In genomic region chr22:32413715-32414114, GRCh38 we compare ENCODE assay signal across 2 cellular contexts.
A peak's percentile ranks its signal among the peaks of the same experiment; 100 is the strongest.
TF ChIP-seq lines count a peak whose summit lies in the region.

No MANE protein-coding gene starts in this region.

TF ChIP-seq in IMR-90, 13 proteins besides CTCF, POLR2A, EP300 and RAD21:
- TF ChIP-seq SMC3 (IDR thresholded peaks at IDR 0.05; ENCODE audit: low read depth, low read length) (peak; percentile 53), MAFK (IDR thresholded peaks at IDR 0.05; ENCODE audit: low read depth, low read length) (no peak)
TF ChIP-seq in IMR-90: peak in this region for 1.

TF ChIP-seq in GM12878, 131 proteins besides CTCF, POLR2A, EP300 and RAD21:
- TF ChIP-seq SRF (IDR thresholded peaks at IDR 0.05; ENCODE audit: low read depth in 2 of 2, low read length in 2 of 2) (no peak), TCF3 (IDR thresholded peaks at IDR 0.05; ENCODE audit: borderline replicate concordance, insufficient read depth, low read depth, low read length) (no peak), NFIC (IDR thresholded peaks at IDR 0.05; ENCODE audit: low read depth, low read length) (no peak), RUNX3 (IDR thresholded peaks at IDR 0.05; ENCODE audit: low read length) (0 out of 2 replicates have a peak, but pooled peaks have one; percentile 6), EZH2 (IDR thresholded peaks at IDR 0.05; ENCODE audit: borderline replicate concordance, control insufficient read depth, low read depth, low read length) (no peak), NR2F1 (conservative IDR thresholded peaks at IDR 0.05) (no peak; the same call in 1 of the 2 replicates), HCFC1 (IDR thresholded peaks at IDR 0.05; ENCODE audit: low read length) (no peak), GATAD2B (conservative IDR thresholded peaks at IDR 0.05; ENCODE audit: low read depth) (no peak), ZNF622 (IDR thresholded peaks at IDR 0.05) (no peak), IKZF2 (IDR thresholded peaks at IDR 0.05) (no peak), KDM1A (IDR thresholded peaks at IDR 0.05; ENCODE audit: borderline replicate concordance) (no peak), TBL1XR1 (IDR thresholded peaks at IDR 0.05; ENCODE audit: low read depth, low read length) (no peak), SMC3 (IDR thresholded peaks at IDR 0.05; ENCODE audit: borderline replicate concordance, low read length) (peak; percentile 42; the same call in 1 of the 2 replicates), MTA2 (IDR thresholded peaks at IDR 0.05; ENCODE audit: low read depth) (no peak)
- TF ChIP-seq, protein P1, sequence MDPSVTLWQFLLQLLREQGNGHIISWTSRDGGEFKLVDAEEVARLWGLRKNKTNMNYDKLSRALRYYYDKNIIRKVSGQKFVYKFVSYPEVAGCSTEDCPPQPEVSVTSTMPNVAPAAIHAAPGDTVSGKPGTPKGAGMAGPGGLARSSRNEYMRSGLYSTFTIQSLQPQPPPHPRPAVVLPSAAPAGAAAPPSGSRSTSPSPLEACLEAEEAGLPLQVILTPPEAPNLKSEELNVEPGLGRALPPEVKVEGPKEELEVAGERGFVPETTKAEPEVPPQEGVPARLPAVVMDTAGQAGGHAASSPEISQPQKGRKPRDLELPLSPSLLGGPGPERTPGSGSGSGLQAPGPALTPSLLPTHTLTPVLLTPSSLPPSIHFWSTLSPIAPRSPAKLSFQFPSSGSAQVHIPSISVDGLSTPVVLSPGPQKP (IDR thresholded peaks at IDR 0.05; ENCODE audit: low read depth, low read length): no peak
- TF ChIP-seq, protein P2, sequence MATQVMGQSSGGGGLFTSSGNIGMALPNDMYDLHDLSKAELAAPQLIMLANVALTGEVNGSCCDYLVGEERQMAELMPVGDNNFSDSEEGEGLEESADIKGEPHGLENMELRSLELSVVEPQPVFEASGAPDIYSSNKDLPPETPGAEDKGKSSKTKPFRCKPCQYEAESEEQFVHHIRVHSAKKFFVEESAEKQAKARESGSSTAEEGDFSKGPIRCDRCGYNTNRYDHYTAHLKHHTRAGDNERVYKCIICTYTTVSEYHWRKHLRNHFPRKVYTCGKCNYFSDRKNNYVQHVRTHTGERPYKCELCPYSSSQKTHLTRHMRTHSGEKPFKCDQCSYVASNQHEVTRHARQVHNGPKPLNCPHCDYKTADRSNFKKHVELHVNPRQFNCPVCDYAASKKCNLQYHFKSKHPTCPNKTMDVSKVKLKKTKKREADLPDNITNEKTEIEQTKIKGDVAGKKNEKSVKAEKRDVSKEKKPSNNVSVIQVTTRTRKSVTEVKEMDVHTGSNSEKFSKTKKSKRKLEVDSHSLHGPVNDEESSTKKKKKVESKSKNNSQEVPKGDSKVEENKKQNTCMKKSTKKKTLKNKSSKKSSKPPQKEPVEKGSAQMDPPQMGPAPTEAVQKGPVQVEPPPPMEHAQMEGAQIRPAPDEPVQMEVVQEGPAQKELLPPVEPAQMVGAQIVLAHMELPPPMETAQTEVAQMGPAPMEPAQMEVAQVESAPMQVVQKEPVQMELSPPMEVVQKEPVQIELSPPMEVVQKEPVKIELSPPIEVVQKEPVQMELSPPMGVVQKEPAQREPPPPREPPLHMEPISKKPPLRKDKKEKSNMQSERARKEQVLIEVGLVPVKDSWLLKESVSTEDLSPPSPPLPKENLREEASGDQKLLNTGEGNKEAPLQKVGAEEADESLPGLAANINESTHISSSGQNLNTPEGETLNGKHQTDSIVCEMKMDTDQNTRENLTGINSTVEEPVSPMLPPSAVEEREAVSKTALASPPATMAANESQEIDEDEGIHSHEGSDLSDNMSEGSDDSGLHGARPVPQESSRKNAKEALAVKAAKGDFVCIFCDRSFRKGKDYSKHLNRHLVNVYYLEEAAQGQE (IDR thresholded peaks at IDR 0.05; ENCODE audit: low read depth, low read length): no peak
